Comparison of ENCODE assay signal across 9 cellular contexts in genomic region chr2:237685408-237685807, GRCh38. TPM values are rescaled to one million over a fixed set of nuclear protein-coding genes. Genes with fewer than 3 reads are reported as not detected.
A peak's percentile ranks its signal among the peaks of the same experiment; 100 is the strongest.
DNase-seq lines count a peak whose midpoint lies in the region; ATAC-seq and TF ChIP-seq lines count a peak whose summit lies in the region.
"Had no signal": no experiment of that assay in that cellular context is flagged by ENCODE, and none has a peak within 500 bp of the region (broad histone marks: within the 10 kb centered on the region; RNA-seq: fewer than 3 reads in every experiment).

No MANE protein-coding gene starts in this region.

- no peak overlapping the region for H3K4me2 ChIP-seq in HCT116 (ENCODE audit: low read length)

- H3K79me2 ChIP-seq in HCT116 (ENCODE audit: insufficient read depth, low read length) = no peaks in the 10 kb centered on the region

- intact Hi-C loops in HCT116 (cut with micrococcal nuclease) = no loop called here
- intact Hi-C loops in posterior cingulate gyrus (cut with DNase I) = no loop called here

- H3K4me1 ChIP-seq in HCT116 (ENCODE audit: control insufficient read depth in 1 of 2, insufficient read depth in 2 of 2, low read length in 2 of 2) = peaks cover 26 to 28% of the 10 kb centered on the region in 2 experiments
- peaks cover 0 to 5% (median under 1%) of the 10 kb centered on the region in 4 donors for H3K4me1 ChIP-seq in liver (ENCODE audit: control insufficient read depth in 4 of 4, insufficient read depth in 4 of 4, low read length in 3 of 4)

- H3K9ac ChIP-seq in HCT116 (ENCODE audit: low read length) (no peak overlapping the region), liver (ENCODE audit: low read depth in 1 of 2, low read length in 2 of 2) (no peak overlapping the region)

- TF ChIP-seq POLR2A in HCT116 (IDR thresholded peaks at IDR 0.05; ENCODE audit: borderline replicate concordance, extremely low read depth, insufficient read depth, insufficient read length) = no peak

- no peak for DNase-seq in AG09319 (ENCODE audit: extremely low read depth, low read depth)
- DNase-seq in HCT116 (ENCODE audit: low read depth, low spot score) = no peak
- DNase-seq in astrocyte of the cerebellum (ENCODE audit: low read depth) = no peak
- DNase-seq in posterior cingulate gyrus = no peak
- DNase-seq in NK-92 (lab: John Stamatoyannopoulos, UW; ENCODE audit: unreplicated experiment) = no peak

- RAD21 ChIA-PET in HCT116 (lab: Charles Lee; ENCODE audit: low non-redundant PET in 1 of 2, low total read pairs in 2 of 2, uncharacterized antibody in 2 of 2, unreplicated experiment in 2 of 2) = no interaction called here

- ATAC-seq in HCT116 (peak; percentile 60), HG03135 (IDR thresholded peaks at IDR 0.05; ENCODE audit: unreplicated experiment) (no peak), GM19328 (IDR thresholded peaks at IDR 0.05; ENCODE audit: unreplicated experiment) (no peak)
- ATAC-seq: T-cell had no signal

- H3K27me3 ChIP-seq in HCT116 (ENCODE audit: insufficient read depth, low read length) = no peaks in the 10 kb centered on the region
- H3K27me3 ChIP-seq in liver (ENCODE audit: control insufficient read depth in 4 of 4, insufficient read depth in 4 of 4, low read length in 3 of 4) = no peaks in the 10 kb centered on the region

- TF ChIP-seq CTCF in AG09319 (IDR thresholded peaks at IDR 0.05; ENCODE audit: low read depth, low read length) (peak; percentile 27), HCT116 (IDR thresholded peaks at IDR 0.05 in 2 of 3, conservative IDR thresholded peaks at IDR 0.05 in 1 of 3; ENCODE audit: borderline replicate concordance in 1 of 3, insufficient read depth in 1 of 3, low read depth in 2 of 3, low read length in 2 of 3) (peak; percentile 35 to 60 (median 45); a peak in 5 of 6 replicates), astrocyte of the cerebellum (IDR thresholded peaks at IDR 0.05; ENCODE audit: low read depth, low read length, missing control alignments) (peak; percentile 33), liver (IDR thresholded peaks at IDR 0.05; ENCODE audit: low read depth, low read length, missing input control) (peak; percentile 33)

- no TSS peak for BruUV-seq in HCT116 (replicated peaks; lab: Mats Ljungman, UMichigan)

- H3K9me3 ChIP-seq in HCT116 (ENCODE audit: control insufficient read depth in 1 of 2, insufficient read depth in 1 of 2, low read depth in 1 of 2, low read length in 2 of 2) (no peaks in the 10 kb centered on the region), liver (ENCODE audit: control insufficient read depth in 4 of 4, low read length in 3 of 4) (no peaks in the 10 kb centered on the region)

- TF ChIP-seq RAD21 in HCT116 (IDR thresholded peaks at IDR 0.05; ENCODE audit: low read depth) (no peak), liver (IDR thresholded peaks at IDR 0.05) (peak; percentile 48 to 79)

- POLR2A ChIA-PET in HCT116 (lab: Charles Lee) = no interaction called here

- in situ Hi-C loops in astrocyte of the cerebellum (cut with HindIII; ENCODE audit: low sequenced_read_pairs) = no loop called here

- WGBS in liver = 80% methylated on average over 5 of the region's 5 CpGs

- H3K9me2 ChIP-seq in HCT116 (ENCODE audit: insufficient read depth) = no peaks in the 10 kb centered on the region

- H4K20me1 ChIP-seq in HCT116 (ENCODE audit: insufficient read depth) = no peaks in the 10 kb centered on the region

- no peak overlapping the region for H3K4me3 ChIP-seq in HCT116 (replicated peaks in 1 of 2; ENCODE audit: low read depth in 1 of 2, low read length in 2 of 2)
- no peak overlapping the region for H3K4me3 ChIP-seq in astrocyte of the cerebellum (ENCODE audit: low read depth, low read length)
- H3K4me3 ChIP-seq in liver (ENCODE audit: low read depth in 1 of 3, low read length in 3 of 3) = no peak overlapping the region

- no peak overlapping the region for H2AFZ ChIP-seq in HCT116 (ENCODE audit: low read depth, low read length, poor library complexity, severe bottlenecking)

- H3K36me3 ChIP-seq in HCT116 (ENCODE audit: control insufficient read depth in 1 of 2, insufficient read depth in 2 of 2, low read length in 2 of 2) (no peaks in the 10 kb centered on the region), liver (ENCODE audit: control insufficient read depth in 4 of 4, insufficient read depth in 3 of 4, low read depth in 1 of 4, low read length in 3 of 4) (no peaks in the 10 kb centered on the region)

- H3K27ac ChIP-seq in HCT116 (ENCODE audit: low read depth, low read length) (no peak overlapping the region), liver (ENCODE audit: low read depth in 1 of 2, low read length in 2 of 2) (no peak overlapping the region)

- CTCF ChIA-PET in HCT116 (lab: Charles Lee) = interaction anchor here (0.6 to 2.1 kb wide), 6 partner anchors 9 to 90 kb away, joined by 3 to 20 read pairs (median 4); no protein-coding TSS in a partner anchor

TF ChIP-seq in HCT116, 20 proteins besides CTCF, POLR2A, EP300 and RAD21 (continues in another document):
- TF ChIP-seq ZFX (IDR thresholded peaks at IDR 0.05) (no peak), YY1 (IDR thresholded peaks at IDR 0.05; ENCODE audit: extremely low read depth, insufficient replicate concordance, low read depth, low read length) (no peak), FOSL1 (IDR thresholded peaks at IDR 0.05; ENCODE audit: low read depth) (no peak), CBX3 (IDR thresholded peaks at IDR 0.05; ENCODE audit: low read depth) (no peak), SIN3A (IDR thresholded peaks at IDR 0.05; ENCODE audit: low read depth) (no peak), SP1 (IDR thresholded peaks at IDR 0.05; ENCODE audit: low read depth) (no peak), CEBPB (IDR thresholded peaks at IDR 0.05; ENCODE audit: low read depth) (no peak)
- TF ChIP-seq, protein P1, sequence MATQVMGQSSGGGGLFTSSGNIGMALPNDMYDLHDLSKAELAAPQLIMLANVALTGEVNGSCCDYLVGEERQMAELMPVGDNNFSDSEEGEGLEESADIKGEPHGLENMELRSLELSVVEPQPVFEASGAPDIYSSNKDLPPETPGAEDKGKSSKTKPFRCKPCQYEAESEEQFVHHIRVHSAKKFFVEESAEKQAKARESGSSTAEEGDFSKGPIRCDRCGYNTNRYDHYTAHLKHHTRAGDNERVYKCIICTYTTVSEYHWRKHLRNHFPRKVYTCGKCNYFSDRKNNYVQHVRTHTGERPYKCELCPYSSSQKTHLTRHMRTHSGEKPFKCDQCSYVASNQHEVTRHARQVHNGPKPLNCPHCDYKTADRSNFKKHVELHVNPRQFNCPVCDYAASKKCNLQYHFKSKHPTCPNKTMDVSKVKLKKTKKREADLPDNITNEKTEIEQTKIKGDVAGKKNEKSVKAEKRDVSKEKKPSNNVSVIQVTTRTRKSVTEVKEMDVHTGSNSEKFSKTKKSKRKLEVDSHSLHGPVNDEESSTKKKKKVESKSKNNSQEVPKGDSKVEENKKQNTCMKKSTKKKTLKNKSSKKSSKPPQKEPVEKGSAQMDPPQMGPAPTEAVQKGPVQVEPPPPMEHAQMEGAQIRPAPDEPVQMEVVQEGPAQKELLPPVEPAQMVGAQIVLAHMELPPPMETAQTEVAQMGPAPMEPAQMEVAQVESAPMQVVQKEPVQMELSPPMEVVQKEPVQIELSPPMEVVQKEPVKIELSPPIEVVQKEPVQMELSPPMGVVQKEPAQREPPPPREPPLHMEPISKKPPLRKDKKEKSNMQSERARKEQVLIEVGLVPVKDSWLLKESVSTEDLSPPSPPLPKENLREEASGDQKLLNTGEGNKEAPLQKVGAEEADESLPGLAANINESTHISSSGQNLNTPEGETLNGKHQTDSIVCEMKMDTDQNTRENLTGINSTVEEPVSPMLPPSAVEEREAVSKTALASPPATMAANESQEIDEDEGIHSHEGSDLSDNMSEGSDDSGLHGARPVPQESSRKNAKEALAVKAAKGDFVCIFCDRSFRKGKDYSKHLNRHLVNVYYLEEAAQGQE (IDR thresholded peaks at IDR 0.05; ENCODE audit: low read depth) = no peak

TF ChIP-seq in liver, 16 proteins besides CTCF, POLR2A, EP300 and RAD21:
- TF ChIP-seq GABPA (IDR thresholded peaks at IDR 0.05 in 1 of 2, conservative IDR thresholded peaks at IDR 0.05 in 1 of 2) (no peak), HNF4G (IDR thresholded peaks at IDR 0.05) (no peak), MAX (IDR thresholded peaks at IDR 0.05) (no peak), FOXA2 (IDR thresholded peaks at IDR 0.05) (no peak)
- TF ChIP-seq, protein P2, sequence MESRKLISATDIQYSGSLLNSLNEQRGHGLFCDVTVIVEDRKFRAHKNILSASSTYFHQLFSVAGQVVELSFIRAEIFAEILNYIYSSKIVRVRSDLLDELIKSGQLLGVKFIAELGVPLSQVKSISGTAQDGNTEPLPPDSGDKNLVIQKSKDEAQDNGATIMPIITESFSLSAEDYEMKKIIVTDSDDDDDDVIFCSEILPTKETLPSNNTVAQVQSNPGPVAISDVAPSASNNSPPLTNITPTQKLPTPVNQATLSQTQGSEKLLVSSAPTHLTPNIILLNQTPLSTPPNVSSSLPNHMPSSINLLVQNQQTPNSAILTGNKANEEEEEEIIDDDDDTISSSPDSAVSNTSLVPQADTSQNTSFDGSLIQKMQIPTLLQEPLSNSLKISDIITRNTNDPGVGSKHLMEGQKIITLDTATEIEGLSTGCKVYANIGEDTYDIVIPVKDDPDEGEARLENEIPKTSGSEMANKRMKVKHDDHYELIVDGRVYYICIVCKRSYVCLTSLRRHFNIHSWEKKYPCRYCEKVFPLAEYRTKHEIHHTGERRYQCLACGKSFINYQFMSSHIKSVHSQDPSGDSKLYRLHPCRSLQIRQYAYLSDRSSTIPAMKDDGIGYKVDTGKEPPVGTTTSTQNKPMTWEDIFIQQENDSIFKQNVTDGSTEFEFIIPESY (IDR thresholded peaks at IDR 0.05) = no peak

RNA-seq across cellular contexts. Expression of gene LRRFIP1, which starts 58.0 kb away (rescaled TPM):
- total RNA-seq in HCT116 (2021; ENCODE audit: unreplicated experiment) (76.9 TPM), liver (10 to 100 TPM; 13.3 to 56.1 TPM)
- 55.4 and 60.6 TPM in 2 replicates for polyA plus RNA-seq in HCT116 (2012)
- 10 to 100 TPM; 26.6 to 51.6 TPM for polyA plus RNA-seq in liver
